In the genomic region with DNA sequence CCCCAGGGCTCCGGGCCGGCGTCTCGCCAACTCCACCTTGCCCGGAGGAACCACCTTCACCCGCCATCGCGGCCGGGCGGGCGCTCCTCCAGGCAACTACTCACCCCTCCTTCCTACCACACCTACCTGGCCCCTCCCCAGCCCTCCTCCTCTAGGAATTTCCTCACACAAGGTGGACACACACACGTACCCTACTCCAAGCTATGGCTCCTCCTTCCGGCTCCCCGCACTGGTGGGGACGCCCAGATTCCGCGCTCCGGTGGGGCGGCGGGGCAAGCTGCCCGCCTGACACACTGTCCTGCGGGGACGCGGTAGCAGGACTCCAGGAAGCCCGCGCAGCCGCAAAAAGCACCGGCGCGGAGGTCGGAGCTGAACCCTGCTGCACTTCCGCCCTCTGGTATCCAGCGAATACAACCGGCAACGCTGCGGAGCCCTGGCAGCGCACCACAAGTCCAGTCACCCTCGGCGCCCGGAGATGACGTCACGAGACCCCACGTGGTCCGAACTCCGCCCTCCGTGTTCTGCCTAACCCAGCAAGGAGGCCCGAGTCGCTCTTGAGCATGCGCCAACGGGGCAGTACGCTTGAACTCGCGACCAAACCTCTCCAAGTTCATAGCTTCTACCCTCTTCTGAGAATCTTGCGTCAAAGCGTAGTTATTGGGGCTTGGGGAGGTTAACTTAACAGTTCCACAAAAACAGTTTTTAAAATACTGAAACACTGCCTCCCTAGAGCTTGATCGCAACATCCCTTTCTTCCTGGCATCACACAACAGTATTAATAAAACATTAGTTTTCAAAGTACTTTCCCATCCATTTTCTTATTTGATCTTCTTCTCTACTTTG, we compare ENCODE assay signal across 1 cellular context.
TF ChIP-seq lines count a peak whose summit lies in the region.

A gene (minus strand): TSS at position 425 of the 843 bp plus-strand sequence. CDS start 9,552 bp downstream, outside the sequence.

TF ChIP-seq in HEK293, 187 proteins besides CTCF, POLR2A, EP300 and RAD21 (continued from another document and continues in another):
- TF ChIP-seq, protein P1, sequence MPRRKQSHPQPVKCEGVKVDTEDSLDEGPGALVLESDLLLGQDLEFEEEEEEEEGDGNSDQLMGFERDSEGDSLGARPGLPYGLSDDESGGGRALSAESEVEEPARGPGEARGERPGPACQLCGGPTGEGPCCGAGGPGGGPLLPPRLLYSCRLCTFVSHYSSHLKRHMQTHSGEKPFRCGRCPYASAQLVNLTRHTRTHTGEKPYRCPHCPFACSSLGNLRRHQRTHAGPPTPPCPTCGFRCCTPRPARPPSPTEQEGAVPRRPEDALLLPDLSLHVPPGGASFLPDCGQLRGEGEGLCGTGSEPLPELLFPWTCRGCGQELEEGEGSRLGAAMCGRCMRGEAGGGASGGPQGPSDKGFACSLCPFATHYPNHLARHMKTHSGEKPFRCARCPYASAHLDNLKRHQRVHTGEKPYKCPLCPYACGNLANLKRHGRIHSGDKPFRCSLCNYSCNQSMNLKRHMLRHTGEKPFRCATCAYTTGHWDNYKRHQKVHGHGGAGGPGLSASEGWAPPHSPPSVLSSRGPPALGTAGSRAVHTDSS (tag by site-specific recombination; IDR thresholded peaks at IDR 0.05) = no peak
- TF ChIP-seq ZNF626 (tag by site-specific recombination; IDR thresholded peaks at IDR 0.05) (no peak), ZFHX2 (tag by site-specific recombination; conservative IDR thresholded peaks at IDR 0.05) (peak; percentile 40), ZNF585B (tag by site-specific recombination; IDR thresholded peaks at IDR 0.05) (no peak), ZNF239 (tag by site-specific recombination; IDR thresholded peaks at IDR 0.05) (no peak), ZNF76 (tag by site-specific recombination; IDR thresholded peaks at IDR 0.05; ENCODE audit: borderline replicate concordance, low read depth) (peak; percentile 74; the same call in 1 of the 2 replicates), ZNF701 (tag by site-specific recombination; IDR thresholded peaks at IDR 0.05) (no peak), SETDB1 (IDR thresholded peaks at IDR 0.05; ENCODE audit: insufficient read length, low read length) (peak; percentile 41), ZNF366 (tag by site-specific recombination; conservative IDR thresholded peaks at IDR 0.05) (peak; percentile 70), ZNF140 (tag by site-specific recombination; IDR thresholded peaks at IDR 0.05) (no peak), ZNF146 (tag by site-specific recombination; IDR thresholded peaks at IDR 0.05) (0 out of 2 replicates have a peak, but pooled peaks have one; percentile 3), SP3 (tag by site-specific recombination; IDR thresholded peaks at IDR 0.05) (peak; percentile 95), ZNF555 (tag by site-specific recombination; conservative IDR thresholded peaks at IDR 0.05) (no peak), GFI1B (tag by site-specific recombination; IDR thresholded peaks at IDR 0.05) (no peak; the same call in 1 of the 2 replicates), ZNF600 (tag by site-specific recombination; IDR thresholded peaks at IDR 0.05) (peak; percentile 100), ZNF707 (tag by site-specific recombination; IDR thresholded peaks at IDR 0.05) (no peak), SCRT2 (tag by site-specific recombination; IDR thresholded peaks at IDR 0.05) (peak; percentile 84), ZNF596 (tag by site-specific recombination; IDR thresholded peaks at IDR 0.05) (no peak), EGR2 (tag by site-specific recombination; IDR thresholded peaks at IDR 0.05; ENCODE audit: low read depth) (peak; percentile 38; the same call in 1 of the 2 replicates), ZBTB48 (tag by site-specific recombination; IDR thresholded peaks at IDR 0.05) (peak; percentile 71; the same call in 1 of the 2 replicates), REPIN1 (tag by site-specific recombination; IDR thresholded peaks at IDR 0.05; ENCODE audit: low read depth) (peak; percentile 89), ZNF768 (tag by site-specific recombination; IDR thresholded peaks at IDR 0.05) (no peak), SP2 (tag by site-specific recombination; IDR thresholded peaks at IDR 0.05) (peak; percentile 79), ZNF777 (tag by site-specific recombination; IDR thresholded peaks at IDR 0.05; ENCODE audit: borderline replicate concordance) (no peak), ZNF16 (tag by site-specific recombination; IDR thresholded peaks at IDR 0.05; ENCODE audit: low read depth) (no peak), ZNF530 (tag by site-specific recombination; IDR thresholded peaks at IDR 0.05; ENCODE audit: low read depth) (no peak), WT1 (tag by site-specific recombination; IDR thresholded peaks at IDR 0.05) (no peak; the same call in none of the 2 replicates), ZNF391 (tag by site-specific recombination; IDR thresholded peaks at IDR 0.05; ENCODE audit: borderline replicate concordance, low read depth) (no peak), SALL2 (tag by site-specific recombination; IDR thresholded peaks at IDR 0.05; ENCODE audit: borderline replicate concordance) (no peak), ZSCAN16 (tag by site-specific recombination; IDR thresholded peaks at IDR 0.05) (no peak), ZNF416 (tag by site-specific recombination; IDR thresholded peaks at IDR 0.05) (no peak), ZNF311 (tag by site-specific recombination; IDR thresholded peaks at IDR 0.05; ENCODE audit: borderline replicate concordance) (no peak), ZBTB20 (tag by site-specific recombination; IDR thresholded peaks at IDR 0.05) (peak; percentile 96), ZNF629 (tag by site-specific recombination; IDR thresholded peaks at IDR 0.05) (peak; percentile 95), ZNF837 (tag by site-specific recombination; IDR thresholded peaks at IDR 0.05) (no peak), GLIS2 (tag by site-specific recombination; IDR thresholded peaks at IDR 0.05) (peak; percentile 98), ZNF19 (tag by site-specific recombination; IDR thresholded peaks at IDR 0.05; ENCODE audit: low read depth) (no peak), ZNF621 (tag by site-specific recombination; IDR thresholded peaks at IDR 0.05) (no peak), ZNF174 (tag by site-specific recombination; IDR thresholded peaks at IDR 0.05) (no peak), ZBTB7A (tag by site-specific recombination; IDR thresholded peaks at IDR 0.05; ENCODE audit: low read depth) (peak; percentile 58; the same call in 1 of the 2 replicates)
- TF ChIP-seq, protein P2, sequence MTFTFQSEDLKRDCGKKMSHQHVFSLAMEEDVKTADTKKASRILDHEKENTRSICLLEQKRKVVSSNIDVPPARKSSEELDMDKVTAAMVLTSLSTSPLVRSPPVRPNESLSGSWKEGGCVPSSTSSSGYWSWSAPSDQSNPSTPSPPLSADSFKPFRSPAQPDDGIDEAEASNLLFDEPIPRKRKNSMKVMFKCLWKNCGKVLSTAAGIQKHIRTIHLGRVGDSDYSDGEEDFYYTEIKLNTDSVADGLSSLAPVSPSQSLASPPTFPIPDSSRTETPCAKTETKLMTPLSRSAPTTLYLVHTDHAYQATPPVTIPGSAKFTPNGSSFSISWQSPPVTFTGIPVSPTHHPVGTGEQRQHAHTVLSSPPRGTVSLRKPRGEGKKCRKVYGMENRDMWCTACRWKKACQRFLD (tag by site-specific recombination; IDR thresholded peaks at IDR 0.05) = no peak
- TF ChIP-seq, protein P3, sequence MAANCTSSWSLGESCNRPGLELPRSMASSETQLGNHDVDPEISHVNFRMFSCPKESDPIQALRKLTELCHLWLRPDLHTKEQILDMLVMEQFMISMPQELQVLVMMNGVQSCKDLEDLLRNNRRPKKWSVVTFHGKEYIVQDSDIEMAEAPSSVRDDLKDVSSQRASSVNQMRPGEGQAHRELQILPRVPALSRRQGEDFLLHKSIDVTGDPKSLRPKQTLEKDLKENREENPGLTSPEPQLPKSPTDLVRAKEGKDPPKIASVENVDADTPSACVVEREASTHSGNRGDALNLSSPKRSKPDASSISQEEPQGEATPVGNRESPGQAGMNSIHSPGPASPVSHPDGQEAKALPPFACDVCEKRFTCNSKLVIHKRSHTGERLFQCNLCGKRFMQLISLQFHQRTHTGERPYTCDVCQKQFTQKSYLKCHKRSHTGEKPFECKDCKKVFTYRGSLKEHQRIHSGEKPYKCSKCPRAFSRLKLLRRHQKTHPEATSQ (tag by site-specific recombination; IDR thresholded peaks at IDR 0.05) = peak; percentile 94
- TF ChIP-seq, protein P4, sequence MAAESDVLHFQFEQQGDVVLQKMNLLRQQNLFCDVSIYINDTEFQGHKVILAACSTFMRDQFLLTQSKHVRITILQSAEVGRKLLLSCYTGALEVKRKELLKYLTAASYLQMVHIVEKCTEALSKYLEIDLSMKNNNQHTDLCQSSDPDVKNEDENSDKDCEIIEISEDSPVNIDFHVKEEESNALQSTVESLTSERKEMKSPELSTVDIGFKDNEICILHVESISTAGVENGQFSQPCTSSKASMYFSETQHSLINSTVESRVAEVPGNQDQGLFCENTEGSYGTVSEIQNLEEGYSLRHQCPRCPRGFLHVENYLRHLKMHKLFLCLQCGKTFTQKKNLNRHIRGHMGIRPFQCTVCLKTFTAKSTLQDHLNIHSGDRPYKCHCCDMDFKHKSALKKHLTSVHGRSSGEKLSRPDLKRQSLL (tag by site-specific recombination; IDR thresholded peaks at IDR 0.05) = no peak
- TF ChIP-seq, protein P5, sequence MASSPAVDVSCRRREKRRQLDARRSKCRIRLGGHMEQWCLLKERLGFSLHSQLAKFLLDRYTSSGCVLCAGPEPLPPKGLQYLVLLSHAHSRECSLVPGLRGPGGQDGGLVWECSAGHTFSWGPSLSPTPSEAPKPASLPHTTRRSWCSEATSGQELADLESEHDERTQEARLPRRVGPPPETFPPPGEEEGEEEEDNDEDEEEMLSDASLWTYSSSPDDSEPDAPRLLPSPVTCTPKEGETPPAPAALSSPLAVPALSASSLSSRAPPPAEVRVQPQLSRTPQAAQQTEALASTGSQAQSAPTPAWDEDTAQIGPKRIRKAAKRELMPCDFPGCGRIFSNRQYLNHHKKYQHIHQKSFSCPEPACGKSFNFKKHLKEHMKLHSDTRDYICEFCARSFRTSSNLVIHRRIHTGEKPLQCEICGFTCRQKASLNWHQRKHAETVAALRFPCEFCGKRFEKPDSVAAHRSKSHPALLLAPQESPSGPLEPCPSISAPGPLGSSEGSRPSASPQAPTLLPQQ (tag by site-specific recombination; IDR thresholded peaks at IDR 0.05) = peak; percentile 90
- TF ChIP-seq, protein P6, sequence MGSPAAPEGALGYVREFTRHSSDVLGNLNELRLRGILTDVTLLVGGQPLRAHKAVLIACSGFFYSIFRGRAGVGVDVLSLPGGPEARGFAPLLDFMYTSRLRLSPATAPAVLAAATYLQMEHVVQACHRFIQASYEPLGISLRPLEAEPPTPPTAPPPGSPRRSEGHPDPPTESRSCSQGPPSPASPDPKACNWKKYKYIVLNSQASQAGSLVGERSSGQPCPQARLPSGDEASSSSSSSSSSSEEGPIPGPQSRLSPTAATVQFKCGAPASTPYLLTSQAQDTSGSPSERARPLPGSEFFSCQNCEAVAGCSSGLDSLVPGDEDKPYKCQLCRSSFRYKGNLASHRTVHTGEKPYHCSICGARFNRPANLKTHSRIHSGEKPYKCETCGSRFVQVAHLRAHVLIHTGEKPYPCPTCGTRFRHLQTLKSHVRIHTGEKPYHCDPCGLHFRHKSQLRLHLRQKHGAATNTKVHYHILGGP (tag by site-specific recombination; IDR thresholded peaks at IDR 0.05) = peak; percentile 72
- TF ChIP-seq, protein P7, sequence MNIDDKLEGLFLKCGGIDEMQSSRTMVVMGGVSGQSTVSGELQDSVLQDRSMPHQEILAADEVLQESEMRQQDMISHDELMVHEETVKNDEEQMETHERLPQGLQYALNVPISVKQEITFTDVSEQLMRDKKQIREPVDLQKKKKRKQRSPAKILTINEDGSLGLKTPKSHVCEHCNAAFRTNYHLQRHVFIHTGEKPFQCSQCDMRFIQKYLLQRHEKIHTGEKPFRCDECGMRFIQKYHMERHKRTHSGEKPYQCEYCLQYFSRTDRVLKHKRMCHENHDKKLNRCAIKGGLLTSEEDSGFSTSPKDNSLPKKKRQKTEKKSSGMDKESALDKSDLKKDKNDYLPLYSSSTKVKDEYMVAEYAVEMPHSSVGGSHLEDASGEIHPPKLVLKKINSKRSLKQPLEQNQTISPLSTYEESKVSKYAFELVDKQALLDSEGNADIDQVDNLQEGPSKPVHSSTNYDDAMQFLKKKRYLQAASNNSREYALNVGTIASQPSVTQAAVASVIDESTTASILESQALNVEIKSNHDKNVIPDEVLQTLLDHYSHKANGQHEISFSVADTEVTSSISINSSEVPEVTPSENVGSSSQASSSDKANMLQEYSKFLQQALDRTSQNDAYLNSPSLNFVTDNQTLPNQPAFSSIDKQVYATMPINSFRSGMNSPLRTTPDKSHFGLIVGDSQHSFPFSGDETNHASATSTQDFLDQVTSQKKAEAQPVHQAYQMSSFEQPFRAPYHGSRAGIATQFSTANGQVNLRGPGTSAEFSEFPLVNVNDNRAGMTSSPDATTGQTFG (tag by site-specific recombination; IDR thresholded peaks at IDR 0.05; ENCODE audit: borderline replicate concordance) = no peak
- TF ChIP-seq, protein P8, sequence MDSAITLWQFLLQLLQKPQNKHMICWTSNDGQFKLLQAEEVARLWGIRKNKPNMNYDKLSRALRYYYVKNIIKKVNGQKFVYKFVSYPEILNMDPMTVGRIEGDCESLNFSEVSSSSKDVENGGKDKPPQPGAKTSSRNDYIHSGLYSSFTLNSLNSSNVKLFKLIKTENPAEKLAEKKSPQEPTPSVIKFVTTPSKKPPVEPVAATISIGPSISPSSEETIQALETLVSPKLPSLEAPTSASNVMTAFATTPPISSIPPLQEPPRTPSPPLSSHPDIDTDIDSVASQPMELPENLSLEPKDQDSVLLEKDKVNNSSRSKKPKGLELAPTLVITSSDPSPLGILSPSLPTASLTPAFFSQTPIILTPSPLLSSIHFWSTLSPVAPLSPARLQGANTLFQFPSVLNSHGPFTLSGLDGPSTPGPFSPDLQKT (IDR thresholded peaks at IDR 0.05; ENCODE audit: borderline replicate concordance, low read depth, low read length) = no peak; the same call in 1 of the 2 replicates
- TF ChIP-seq, protein P9, sequence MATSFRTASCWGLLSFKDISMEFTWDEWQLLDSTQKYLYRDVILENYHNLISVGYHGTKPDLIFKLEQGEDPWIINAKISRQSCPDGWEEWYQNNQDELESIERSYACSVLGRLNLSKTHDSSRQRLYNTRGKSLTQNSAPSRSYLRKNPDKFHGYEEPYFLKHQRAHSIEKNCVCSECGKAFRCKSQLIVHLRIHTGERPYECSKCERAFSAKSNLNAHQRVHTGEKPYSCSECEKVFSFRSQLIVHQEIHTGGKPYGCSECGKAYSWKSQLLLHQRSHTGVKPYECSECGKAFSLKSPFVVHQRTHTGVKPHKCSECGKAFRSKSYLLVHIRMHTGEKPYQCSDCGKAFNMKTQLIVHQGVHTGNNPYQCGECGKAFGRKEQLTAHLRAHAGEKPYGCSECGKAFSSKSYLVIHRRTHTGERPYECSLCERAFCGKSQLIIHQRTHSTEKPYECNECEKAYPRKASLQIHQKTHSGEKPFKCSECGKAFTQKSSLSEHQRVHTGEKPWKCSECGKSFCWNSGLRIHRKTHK (tag by site-specific recombination; IDR thresholded peaks at IDR 0.05) = no peak
- TF ChIP-seq, protein P10, sequence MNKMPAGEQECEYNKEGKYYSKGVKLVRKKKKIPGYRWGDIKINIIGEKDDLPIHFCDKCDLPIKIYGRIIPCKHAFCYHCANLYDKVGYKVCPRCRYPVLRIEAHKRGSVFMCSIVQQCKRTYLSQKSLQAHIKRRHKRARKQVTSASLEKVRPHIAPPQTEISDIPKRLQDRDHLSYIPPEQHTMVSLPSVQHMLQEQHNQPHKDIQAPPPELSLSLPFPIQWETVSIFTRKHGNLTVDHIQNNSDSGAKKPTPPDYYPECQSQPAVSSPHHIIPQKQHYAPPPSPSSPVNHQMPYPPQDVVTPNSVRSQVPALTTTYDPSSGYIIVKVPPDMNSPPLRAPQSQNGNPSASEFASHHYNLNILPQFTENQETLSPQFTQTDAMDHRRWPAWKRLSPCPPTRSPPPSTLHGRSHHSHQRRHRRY (tag by site-specific recombination; IDR thresholded peaks at IDR 0.05) = no peak
